8 cellular contexts compared by ENCODE assay signal in the genomic region with DNA sequence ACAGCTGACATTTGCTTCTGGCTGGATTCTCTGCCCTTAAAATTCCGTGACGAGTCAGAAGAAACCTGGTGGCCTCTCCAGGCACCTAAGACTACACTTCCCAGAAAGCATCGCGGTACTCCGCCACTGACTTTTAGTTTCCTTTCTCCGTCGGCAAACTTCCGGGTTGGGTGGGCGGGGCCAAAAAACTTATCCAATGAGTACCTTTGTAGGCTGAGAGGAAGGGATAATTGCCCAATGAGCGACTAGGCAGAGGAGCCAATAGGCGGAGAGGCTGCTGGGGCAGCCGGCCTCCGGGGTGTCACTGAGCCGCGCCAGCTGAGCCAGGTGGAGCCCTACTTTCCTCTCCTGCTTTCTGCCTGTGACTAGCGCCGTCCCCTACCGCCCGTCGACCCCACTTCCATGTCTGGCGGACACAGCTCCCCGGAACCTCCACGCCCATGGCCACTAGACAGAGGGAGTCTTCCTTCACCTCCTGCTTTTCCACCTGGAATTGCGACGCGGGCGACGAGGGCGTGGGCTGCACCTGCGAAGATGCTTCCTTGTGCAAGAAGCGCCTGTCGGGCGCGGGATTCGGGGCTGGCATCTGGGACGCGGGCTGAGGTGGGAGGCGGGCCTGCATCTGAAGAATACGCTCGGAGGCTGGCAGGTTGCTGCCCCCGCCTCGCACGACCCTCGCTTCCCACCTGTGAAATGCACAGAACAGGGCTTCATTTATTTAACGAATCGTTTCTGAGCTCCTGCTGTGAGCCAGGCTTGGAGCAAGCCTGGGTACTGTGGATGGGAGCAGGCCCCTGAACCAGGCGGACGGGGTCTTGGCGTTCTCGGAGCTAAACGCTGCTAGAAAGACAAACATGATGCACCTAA. TPM values are rescaled to one million over a fixed set of nuclear protein-coding genes. Genes with fewer than 3 reads are reported as not detected.
A peak's percentile ranks its signal among the peaks of the same experiment; 100 is the strongest.
DNase-seq lines count a peak whose midpoint lies in the region; ATAC-seq and TF ChIP-seq lines count a peak whose summit lies in the region.

No MANE protein-coding gene starts in this region.

- H3K9ac ChIP-seq in mucosa of stomach (ENCODE audit: low read length): peak overlapping the region; percentile 66

- H3K9me3 Mint-ChIP-seq in activated T-cell treated with anti-CD3 and anti-CD28 coated beads, Interleukin-2, amount 50 U/mL, for 24 hours: no peaks in the 10 kb centered on the region

- peak; percentile 97 for DNase-seq in DMS153 (lab: John Stamatoyannopoulos, UW)
- DNase-seq in OCI-M2 (lab: John Stamatoyannopoulos, UW; ENCODE audit: unreplicated experiment): peak; percentile 75
- peak; percentile 84 for DNase-seq in activated T-cell treated with anti-CD3 and anti-CD28 coated beads, Interleukin-2, amount 50 U/mL, for 24 hours
- peak; percentile 89 for DNase-seq in stimulated activated CD8-positive, alpha-beta memory T cell treated with anti-CD3 and anti-CD28 coated beads, Interleukin-4, amount 100 ng/mL, for 48 hours

- ATAC-seq in GM21619 (IDR thresholded peaks at IDR 0.05; ENCODE audit: unreplicated experiment) (peak; percentile 97), esophagus mucosa (peak; percentile 99)

- peaks cover 5% of the 10 kb centered on the region for H3K36me3 Mint-ChIP-seq in activated T-cell treated with anti-CD3 and anti-CD28 coated beads, Interleukin-2, amount 50 U/mL, for 24 hours (ENCODE audit: low read depth)

- peaks cover 7% of the 10 kb centered on the region for H3K4me1 ChIP-seq in mucosa of stomach (ENCODE audit: control insufficient read depth, insufficient read depth, low read length)

- H3K27me3 Mint-ChIP-seq in activated T-cell treated with anti-CD3 and anti-CD28 coated beads, Interleukin-2, amount 50 U/mL, for 24 hours: no peaks in the 10 kb centered on the region

- no peak for TF ChIP-seq EP300 in Ishikawa (IDR thresholded peaks at IDR 0.05; ENCODE audit: borderline replicate concordance)

- peak overlapping the region; percentile 66 for H3K4me3 ChIP-seq in mucosa of stomach (ENCODE audit: low read length)

- H3K9me3 ChIP-seq in mucosa of stomach (ENCODE audit: control insufficient read depth, low read length): no peaks in the 10 kb centered on the region

- H3K27ac Mint-ChIP-seq in activated T-cell treated with anti-CD3 and anti-CD28 coated beads, Interleukin-2, amount 50 U/mL, for 24 hours: peak overlapping the region; percentile 98

- peaks cover 56% of the 10 kb centered on the region for H3K4me1 Mint-ChIP-seq in activated T-cell treated with anti-CD3 and anti-CD28 coated beads, Interleukin-2, amount 50 U/mL, for 24 hours (ENCODE audit: low read depth)

- H3K27me3 ChIP-seq in mucosa of stomach (ENCODE audit: control insufficient read depth, insufficient read depth, low read length): no peaks in the 10 kb centered on the region

- H3K36me3 ChIP-seq in mucosa of stomach (ENCODE audit: control insufficient read depth, insufficient read depth, low read length): no peaks in the 10 kb centered on the region

- peak overlapping the region; percentile 94 for H3K4me3 Mint-ChIP-seq in activated T-cell treated with anti-CD3 and anti-CD28 coated beads, Interleukin-2, amount 50 U/mL, for 24 hours

- no peak for TF ChIP-seq RAD21 in Ishikawa (IDR thresholded peaks at IDR 0.05; ENCODE audit: low read depth)

TF ChIP-seq in Ishikawa, 13 proteins besides CTCF, POLR2A, EP300 and RAD21:
- TF ChIP-seq TCF12 (IDR thresholded peaks at IDR 0.05; ENCODE audit: low read depth): 0 out of 2 replicates have a peak, but pooled peaks have one; percentile 18
- TF ChIP-seq, protein P1, sequence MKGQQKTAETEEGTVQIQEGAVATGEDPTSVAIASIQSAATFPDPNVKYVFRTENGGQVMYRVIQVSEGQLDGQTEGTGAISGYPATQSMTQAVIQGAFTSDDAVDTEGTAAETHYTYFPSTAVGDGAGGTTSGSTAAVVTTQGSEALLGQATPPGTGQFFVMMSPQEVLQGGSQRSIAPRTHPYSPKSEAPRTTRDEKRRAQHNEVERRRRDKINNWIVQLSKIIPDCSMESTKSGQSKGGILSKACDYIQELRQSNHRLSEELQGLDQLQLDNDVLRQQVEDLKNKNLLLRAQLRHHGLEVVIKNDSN (IDR thresholded peaks at IDR 0.05): no peak
- TF ChIP-seq, protein P2, sequence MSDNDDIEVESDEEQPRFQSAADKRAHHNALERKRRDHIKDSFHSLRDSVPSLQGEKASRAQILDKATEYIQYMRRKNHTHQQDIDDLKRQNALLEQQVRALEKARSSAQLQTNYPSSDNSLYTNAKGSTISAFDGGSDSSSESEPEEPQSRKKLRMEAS (IDR thresholded peaks at IDR 0.05): peak; percentile 93
- peak; percentile 50; the same call in 1 of the 2 replicates for TF ChIP-seq TAF1 (IDR thresholded peaks at IDR 0.05; ENCODE audit: low read depth)

RNA-seq across cellular contexts. Expression of a gene that starts 16.5 kb away (rescaled TPM):
- total RNA-seq in esophagus mucosa: 33.0 TPM

Comparison
In these comparisons a context has a peak if more than half of its experiments do, and no peak if none do; other contexts are left out.
1. Peak in every context shown above with its lines: DNase-seq, ATAC-seq and H3K4me3 ChIP-seq.